ENCODE assay signal across 1 cellular context in genomic region chr16:2682209-2683021, GRCh38.
A peak's percentile ranks its signal among the peaks of the same experiment; 100 is the strongest.
TF ChIP-seq lines count a peak whose summit lies in the region.

KCTD5 (plus strand) TSS chr16:2682523; CDS start chr16:2682549, 26 bp downstream.

TF ChIP-seq in A549, 52 proteins besides CTCF, POLR2A, EP300 and RAD21 (continued from another document):
- TF ChIP-seq ELK1 (IDR thresholded peaks at IDR 0.05; ENCODE audit: low read depth, low read length), result 0 out of 2 replicates have a peak, but pooled peaks have one; percentile 7
- no peak for TF ChIP-seq HMGXB4 (CRISPR knock-in tag; IDR thresholded peaks at IDR 0.05; ENCODE audit: borderline replicate concordance)
- no peak for TF ChIP-seq JUNB (IDR thresholded peaks at IDR 0.05)
- TF ChIP-seq MAX (IDR thresholded peaks at IDR 0.05), result peak; percentile 97
- 0 out of 2 replicates have a peak, but pooled peaks have one; percentile 76 for TF ChIP-seq ATOH8 (CRISPR knock-in tag; IDR thresholded peaks at IDR 0.05; ENCODE audit: low read depth)
- no peak for TF ChIP-seq SREBF2 (IDR thresholded peaks at IDR 0.05)
- peak; percentile 91 to 98 for TF ChIP-seq JUN (IDR thresholded peaks at IDR 0.05)
- 0 out of 2 replicates have a peak, but pooled peaks have one; percentile 68 for TF ChIP-seq FOSB (CRISPR knock-in tag; IDR thresholded peaks at IDR 0.05)
- no peak for TF ChIP-seq SMC3 (IDR thresholded peaks at IDR 0.05)
- no peak for TF ChIP-seq MAFK (IDR thresholded peaks at IDR 0.05; ENCODE audit: partially characterized antibody)
- TF ChIP-seq USF2 (IDR thresholded peaks at IDR 0.05), result peak; percentile 82
- TF ChIP-seq E2F6 (IDR thresholded peaks at IDR 0.05; ENCODE audit: borderline replicate concordance, low read depth), result peak; percentile 91
- peak; percentile 25 for TF ChIP-seq CHD2 (IDR thresholded peaks at IDR 0.05; ENCODE audit: low read length, partially characterized antibody)
- no peak for TF ChIP-seq REST (IDR thresholded peaks at IDR 0.05)
- TF ChIP-seq TP53 (CRISPR knock-in tag; IDR thresholded peaks at IDR 0.05), result 0 out of 2 replicates have a peak, but pooled peaks have one; percentile 61
- TF ChIP-seq FOXS1 (CRISPR knock-in tag; IDR thresholded peaks at IDR 0.05), result peak; percentile 38; the same call in 1 of the 2 replicates
- TF ChIP-seq HOXB5 (CRISPR knock-in tag; IDR thresholded peaks at IDR 0.05), result 0 out of 2 replicates have a peak, but pooled peaks have one; percentile 39
- TF ChIP-seq HDAC2 (IDR thresholded peaks at IDR 0.05), result no peak
- TF ChIP-seq RCOR1 (IDR thresholded peaks at IDR 0.05; ENCODE audit: low read depth, low read length), result no peak
- no peak for TF ChIP-seq EHMT2 (IDR thresholded peaks at IDR 0.05; ENCODE audit: low read depth)
- TF ChIP-seq HOXB13 (CRISPR knock-in tag; IDR thresholded peaks at IDR 0.05; ENCODE audit: low read depth), result peak; percentile 80
- TF ChIP-seq NFE2L2 (conservative IDR thresholded peaks at IDR 0.05; ENCODE audit: low read length), result no peak
- TF ChIP-seq POLR2AphosphoS2 (conservative IDR thresholded peaks at IDR 0.05; ENCODE audit: low read length), result no peak
- TF ChIP-seq HES2 (IDR thresholded peaks at IDR 0.05), result no peak
- TF ChIP-seq HEYL (CRISPR knock-in tag; IDR thresholded peaks at IDR 0.05), result no peak
- TF ChIP-seq NPAS2 (CRISPR knock-in tag; IDR thresholded peaks at IDR 0.05; ENCODE audit: borderline replicate concordance), result no peak
